Comparison of ENCODE assay signal across 1 cellular context in genomic region chr6:30615958-30616810, GRCh38.
TF ChIP-seq lines count a peak whose summit lies in the region.

No MANE protein-coding gene starts in this region.

TF ChIP-seq in HepG2, 621 proteins besides CTCF, POLR2A, EP300 and RAD21 (continued from another document):
- TF ChIP-seq TERF1 (CRISPR knock-in tag; IDR thresholded peaks at IDR 0.05), result no peak
- TF ChIP-seq KLF9 (CRISPR knock-in tag; IDR thresholded peaks at IDR 0.05; ENCODE audit: low read depth), result peak; percentile 75; the same call in 1 of the 2 replicates
- TF ChIP-seq ZNF30 (CRISPR knock-in tag; IDR thresholded peaks at IDR 0.05), result no peak
- TF ChIP-seq, protein P1, sequence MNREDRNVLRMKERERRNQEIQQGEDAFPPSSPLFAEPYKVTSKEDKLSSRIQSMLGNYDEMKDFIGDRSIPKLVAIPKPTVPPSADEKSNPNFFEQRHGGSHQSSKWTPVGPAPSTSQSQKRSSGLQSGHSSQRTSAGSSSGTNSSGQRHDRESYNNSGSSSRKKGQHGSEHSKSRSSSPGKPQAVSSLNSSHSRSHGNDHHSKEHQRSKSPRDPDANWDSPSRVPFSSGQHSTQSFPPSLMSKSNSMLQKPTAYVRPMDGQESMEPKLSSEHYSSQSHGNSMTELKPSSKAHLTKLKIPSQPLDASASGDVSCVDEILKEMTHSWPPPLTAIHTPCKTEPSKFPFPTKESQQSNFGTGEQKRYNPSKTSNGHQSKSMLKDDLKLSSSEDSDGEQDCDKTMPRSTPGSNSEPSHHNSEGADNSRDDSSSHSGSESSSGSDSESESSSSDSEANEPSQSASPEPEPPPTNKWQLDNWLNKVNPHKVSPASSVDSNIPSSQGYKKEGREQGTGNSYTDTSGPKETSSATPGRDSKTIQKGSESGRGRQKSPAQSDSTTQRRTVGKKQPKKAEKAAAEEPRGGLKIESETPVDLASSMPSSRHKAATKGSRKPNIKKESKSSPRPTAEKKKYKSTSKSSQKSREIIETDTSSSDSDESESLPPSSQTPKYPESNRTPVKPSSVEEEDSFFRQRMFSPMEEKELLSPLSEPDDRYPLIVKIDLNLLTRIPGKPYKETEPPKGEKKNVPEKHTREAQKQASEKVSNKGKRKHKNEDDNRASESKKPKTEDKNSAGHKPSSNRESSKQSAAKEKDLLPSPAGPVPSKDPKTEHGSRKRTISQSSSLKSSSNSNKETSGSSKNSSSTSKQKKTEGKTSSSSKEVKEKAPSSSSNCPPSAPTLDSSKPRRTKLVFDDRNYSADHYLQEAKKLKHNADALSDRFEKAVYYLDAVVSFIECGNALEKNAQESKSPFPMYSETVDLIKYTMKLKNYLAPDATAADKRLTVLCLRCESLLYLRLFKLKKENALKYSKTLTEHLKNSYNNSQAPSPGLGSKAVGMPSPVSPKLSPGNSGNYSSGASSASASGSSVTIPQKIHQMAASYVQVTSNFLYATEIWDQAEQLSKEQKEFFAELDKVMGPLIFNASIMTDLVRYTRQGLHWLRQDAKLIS (CRISPR knock-in tag; IDR thresholded peaks at IDR 0.05), result peak; percentile 87; the same call in 1 of the 2 replicates
- 0 out of 2 replicates have a peak, but pooled peaks have one; percentile 26 for TF ChIP-seq KDM2A (CRISPR knock-in tag; IDR thresholded peaks at IDR 0.05; ENCODE audit: borderline replicate concordance, low read depth)
- no peak for TF ChIP-seq SOX13 (IDR thresholded peaks at IDR 0.05)
- TF ChIP-seq SOX13 (CRISPR knock-in tag; conservative IDR thresholded peaks at IDR 0.05 in 1 of 2, IDR thresholded peaks at IDR 0.05 in 1 of 2), result peak in 1 of 2 experiments; percentile 89; a peak in 1 of 4 replicates
- no peak; the same call in 1 of the 2 replicates for TF ChIP-seq PPARG (CRISPR knock-in tag; conservative IDR thresholded peaks at IDR 0.05)
- no peak for TF ChIP-seq ZNF136 (CRISPR knock-in tag; IDR thresholded peaks at IDR 0.05; ENCODE audit: low read depth)
- no peak for TF ChIP-seq NCOA1 (CRISPR knock-in tag; IDR thresholded peaks at IDR 0.05)
- 0 out of 2 replicates have a peak, but pooled peaks have one; percentile 35 for TF ChIP-seq ZNF775 (CRISPR knock-in tag; IDR thresholded peaks at IDR 0.05; ENCODE audit: borderline replicate concordance)
- TF ChIP-seq STAT5B (CRISPR knock-in tag; IDR thresholded peaks at IDR 0.05), result no peak
- TF ChIP-seq ZNF180 (CRISPR knock-in tag; IDR thresholded peaks at IDR 0.05; ENCODE audit: borderline replicate concordance, low read depth), result no peak
- no peak for TF ChIP-seq ZNF761 (CRISPR knock-in tag; conservative IDR thresholded peaks at IDR 0.05)
- TF ChIP-seq, protein P2, sequence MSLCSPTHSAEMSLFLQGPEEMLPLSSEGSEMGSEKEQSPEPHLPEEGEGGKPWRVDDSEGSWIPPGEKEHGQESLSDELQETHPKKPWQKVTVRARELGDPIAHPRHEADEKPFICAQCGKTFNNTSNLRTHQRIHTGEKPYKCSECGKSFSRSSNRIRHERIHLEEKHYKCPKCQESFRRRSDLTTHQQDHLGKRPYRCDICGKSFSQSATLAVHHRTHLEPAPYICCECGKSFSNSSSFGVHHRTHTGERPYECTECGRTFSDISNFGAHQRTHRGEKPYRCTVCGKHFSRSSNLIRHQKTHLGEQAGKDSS (CRISPR knock-in tag; IDR thresholded peaks at IDR 0.05; ENCODE audit: borderline replicate concordance, low read depth), result 0 out of 2 replicates have a peak, but pooled peaks have one; percentile 47
- 0 out of 2 replicates have a peak, but pooled peaks have one; percentile 33 for TF ChIP-seq ZZZ3 (CRISPR knock-in tag; IDR thresholded peaks at IDR 0.05; ENCODE audit: borderline replicate concordance)
- TF ChIP-seq, protein P3, sequence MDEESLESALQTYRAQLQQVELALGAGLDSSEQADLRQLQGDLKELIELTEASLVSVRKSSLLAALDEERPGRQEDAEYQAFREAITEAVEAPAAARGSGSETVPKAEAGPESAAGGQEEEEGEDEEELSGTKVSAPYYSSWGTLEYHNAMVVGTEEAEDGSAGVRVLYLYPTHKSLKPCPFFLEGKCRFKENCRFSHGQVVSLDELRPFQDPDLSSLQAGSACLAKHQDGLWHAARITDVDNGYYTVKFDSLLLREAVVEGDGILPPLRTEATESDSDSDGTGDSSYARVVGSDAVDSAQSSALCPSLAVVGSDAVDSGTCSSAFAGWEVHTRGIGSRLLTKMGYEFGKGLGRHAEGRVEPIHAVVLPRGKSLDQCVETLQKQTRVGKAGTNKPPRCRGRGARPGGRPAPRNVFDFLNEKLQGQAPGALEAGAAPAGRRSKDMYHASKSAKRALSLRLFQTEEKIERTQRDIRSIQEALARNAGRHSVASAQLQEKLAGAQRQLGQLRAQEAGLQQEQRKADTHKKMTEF (CRISPR knock-in tag; IDR thresholded peaks at IDR 0.05), result no peak
- no peak for TF ChIP-seq ZNF432 (CRISPR knock-in tag; IDR thresholded peaks at IDR 0.05; ENCODE audit: borderline replicate concordance)
- TF ChIP-seq, protein P4, sequence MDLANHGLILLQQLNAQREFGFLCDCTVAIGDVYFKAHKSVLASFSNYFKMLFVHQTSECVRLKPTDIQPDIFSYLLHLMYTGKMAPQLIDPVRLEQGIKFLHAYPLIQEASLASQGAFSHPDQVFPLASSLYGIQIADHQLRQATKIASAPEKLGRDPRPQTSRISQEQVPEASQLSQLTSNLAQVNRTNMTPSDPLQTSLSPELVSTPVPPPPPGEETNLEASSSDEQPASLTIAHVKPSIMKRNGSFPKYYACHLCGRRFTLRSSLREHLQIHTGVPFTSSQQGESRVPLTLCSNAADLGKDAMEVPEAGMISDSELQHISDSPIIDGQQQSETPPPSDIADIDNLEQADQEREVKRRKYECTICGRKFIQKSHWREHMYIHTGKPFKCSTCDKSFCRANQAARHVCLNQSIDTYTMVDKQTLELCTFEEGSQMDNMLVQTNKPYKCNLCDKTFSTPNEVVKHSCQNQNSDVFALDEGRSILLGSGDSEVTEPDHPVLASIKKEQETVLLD (CRISPR knock-in tag; IDR thresholded peaks at IDR 0.05; ENCODE audit: low read depth), result no peak
- no peak for TF ChIP-seq ZNF816 (CRISPR knock-in tag; IDR thresholded peaks at IDR 0.05; ENCODE audit: borderline replicate concordance)
- TF ChIP-seq SRSF1 (optimal IDR thresholded peaks at IDR 0.05; ENCODE audit: low read depth, low read length), result no peak
- 0 out of 2 replicates have a peak, but pooled peaks have one; percentile 59 for TF ChIP-seq CCDC6 (CRISPR knock-in tag; IDR thresholded peaks at IDR 0.05)
- TF ChIP-seq PITX1 (CRISPR knock-in tag; IDR thresholded peaks at IDR 0.05), result 0 out of 2 replicates have a peak, but pooled peaks have one; percentile 17
- no peak; the same call in 1 of the 2 replicates for TF ChIP-seq MEIS1 (CRISPR knock-in tag; IDR thresholded peaks at IDR 0.05; ENCODE audit: borderline replicate concordance)
- TF ChIP-seq, protein P5, sequence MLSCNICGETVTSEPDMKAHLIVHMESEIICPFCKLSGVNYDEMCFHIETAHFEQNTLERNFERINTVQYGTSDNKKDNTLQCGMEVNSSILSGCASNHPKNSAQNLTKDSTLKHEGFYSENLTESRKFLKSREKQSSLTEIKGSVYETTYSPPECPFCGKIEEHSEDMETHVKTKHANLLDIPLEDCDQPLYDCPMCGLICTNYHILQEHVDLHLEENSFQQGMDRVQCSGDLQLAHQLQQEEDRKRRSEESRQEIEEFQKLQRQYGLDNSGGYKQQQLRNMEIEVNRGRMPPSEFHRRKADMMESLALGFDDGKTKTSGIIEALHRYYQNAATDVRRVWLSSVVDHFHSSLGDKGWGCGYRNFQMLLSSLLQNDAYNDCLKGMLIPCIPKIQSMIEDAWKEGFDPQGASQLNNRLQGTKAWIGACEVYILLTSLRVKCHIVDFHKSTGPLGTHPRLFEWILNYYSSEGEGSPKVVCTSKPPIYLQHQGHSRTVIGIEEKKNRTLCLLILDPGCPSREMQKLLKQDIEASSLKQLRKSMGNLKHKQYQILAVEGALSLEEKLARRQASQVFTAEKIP (CRISPR knock-in tag; IDR thresholded peaks at IDR 0.05; ENCODE audit: borderline replicate concordance), result no peak
- TF ChIP-seq ZNF20 (CRISPR knock-in tag; IDR thresholded peaks at IDR 0.05), result no peak; the same call in 1 of the 2 replicates
- no peak for TF ChIP-seq ZNF44 (CRISPR knock-in tag; IDR thresholded peaks at IDR 0.05)
- TF ChIP-seq, protein P6, sequence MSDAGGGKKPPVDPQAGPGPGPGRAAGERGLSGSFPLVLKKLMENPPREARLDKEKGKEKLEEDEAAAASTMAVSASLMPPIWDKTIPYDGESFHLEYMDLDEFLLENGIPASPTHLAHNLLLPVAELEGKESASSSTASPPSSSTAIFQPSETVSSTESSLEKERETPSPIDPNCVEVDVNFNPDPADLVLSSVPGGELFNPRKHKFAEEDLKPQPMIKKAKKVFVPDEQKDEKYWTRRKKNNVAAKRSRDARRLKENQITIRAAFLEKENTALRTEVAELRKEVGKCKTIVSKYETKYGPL (CRISPR knock-in tag; IDR thresholded peaks at IDR 0.05), result 0 out of 2 replicates have a peak, but pooled peaks have one; percentile 7
- TF ChIP-seq SCMH1 (CRISPR knock-in tag; IDR thresholded peaks at IDR 0.05; ENCODE audit: borderline replicate concordance), result no peak
- TF ChIP-seq ZNF263 (CRISPR knock-in tag; IDR thresholded peaks at IDR 0.05), result no peak
- TF ChIP-seq, protein P7, sequence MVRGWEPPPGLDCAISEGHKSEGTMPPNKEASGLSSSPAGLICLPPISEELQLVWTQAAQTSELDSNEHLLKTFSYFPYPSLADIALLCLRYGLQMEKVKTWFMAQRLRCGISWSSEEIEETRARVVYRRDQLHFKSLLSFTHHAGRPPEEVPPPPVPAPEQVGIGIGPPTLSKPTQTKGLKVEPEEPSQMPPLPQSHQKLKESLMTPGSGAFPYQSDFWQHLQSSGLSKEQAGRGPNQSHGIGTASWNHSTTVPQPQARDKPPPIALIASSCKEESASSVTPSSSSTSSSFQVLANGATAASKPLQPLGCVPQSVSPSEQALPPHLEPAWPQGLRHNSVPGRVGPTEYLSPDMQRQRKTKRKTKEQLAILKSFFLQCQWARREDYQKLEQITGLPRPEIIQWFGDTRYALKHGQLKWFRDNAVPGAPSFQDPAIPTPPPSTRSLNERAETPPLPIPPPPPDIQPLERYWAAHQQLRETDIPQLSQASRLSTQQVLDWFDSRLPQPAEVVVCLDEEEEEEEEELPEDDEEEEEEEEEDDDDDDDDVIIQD (CRISPR knock-in tag; IDR thresholded peaks at IDR 0.05; ENCODE audit: low read depth), result 0 out of 2 replicates have a peak, but pooled peaks have one; percentile 4
- no peak for TF ChIP-seq ZNF776 (CRISPR knock-in tag; IDR thresholded peaks at IDR 0.05)
- TF ChIP-seq ZNF746 (CRISPR knock-in tag; IDR thresholded peaks at IDR 0.05), result no peak
- TF ChIP-seq ZNF75D (CRISPR knock-in tag; IDR thresholded peaks at IDR 0.05; ENCODE audit: borderline replicate concordance), result no peak
- TF ChIP-seq MAF1 (CRISPR knock-in tag; IDR thresholded peaks at IDR 0.05; ENCODE audit: borderline replicate concordance), result no peak
- no peak for TF ChIP-seq ZNF232 (CRISPR knock-in tag; IDR thresholded peaks at IDR 0.05; ENCODE audit: borderline replicate concordance)
- TF ChIP-seq TEAD2 (CRISPR knock-in tag; IDR thresholded peaks at IDR 0.05), result no peak
- TF ChIP-seq ZNF329 (CRISPR knock-in tag; IDR thresholded peaks at IDR 0.05; ENCODE audit: low read depth), result 0 out of 2 replicates have a peak, but pooled peaks have one; percentile 29
- TF ChIP-seq IRX3 (CRISPR knock-in tag; IDR thresholded peaks at IDR 0.05; ENCODE audit: borderline replicate concordance, low read depth), result no peak
- TF ChIP-seq SYNCRIP (IDR thresholded peaks at IDR 0.05; ENCODE audit: insufficient read depth, low read depth, low read length), result no peak
- TF ChIP-seq ZFY (CRISPR knock-in tag; IDR thresholded peaks at IDR 0.05), result no peak
- TF ChIP-seq GPBP1L1 (CRISPR knock-in tag; IDR thresholded peaks at IDR 0.05), result no peak
- peak; percentile 98 for TF ChIP-seq ZFP36L1 (CRISPR knock-in tag; IDR thresholded peaks at IDR 0.05)
- TF ChIP-seq CHD2 (IDR thresholded peaks at IDR 0.05; ENCODE audit: low read depth, low read length), result no peak
- no peak for TF ChIP-seq FLYWCH1 (CRISPR knock-in tag; IDR thresholded peaks at IDR 0.05)
- 0 out of 2 replicates have a peak, but pooled peaks have one; percentile 37 for TF ChIP-seq ATRX (CRISPR knock-in tag; IDR thresholded peaks at IDR 0.05; ENCODE audit: borderline replicate concordance)
- TF ChIP-seq KDM6A (CRISPR knock-in tag; IDR thresholded peaks at IDR 0.05; ENCODE audit: low read depth), result no peak
- no peak for TF ChIP-seq HNRNPLL (IDR thresholded peaks at IDR 0.05; ENCODE audit: low read depth, low read length, poor library complexity, severe bottlenecking)
- TF ChIP-seq ZNF34 (CRISPR knock-in tag; IDR thresholded peaks at IDR 0.05; ENCODE audit: borderline replicate concordance), result no peak
- no peak for TF ChIP-seq RFX3 (CRISPR knock-in tag; IDR thresholded peaks at IDR 0.05)
- TF ChIP-seq SALL1 (CRISPR knock-in tag; IDR thresholded peaks at IDR 0.05), result no peak
- TF ChIP-seq SRF (IDR thresholded peaks at IDR 0.05; ENCODE audit: low read depth, low read length), result no peak
